ENCODE assay signal across 30 cellular contexts in the genomic region with DNA sequence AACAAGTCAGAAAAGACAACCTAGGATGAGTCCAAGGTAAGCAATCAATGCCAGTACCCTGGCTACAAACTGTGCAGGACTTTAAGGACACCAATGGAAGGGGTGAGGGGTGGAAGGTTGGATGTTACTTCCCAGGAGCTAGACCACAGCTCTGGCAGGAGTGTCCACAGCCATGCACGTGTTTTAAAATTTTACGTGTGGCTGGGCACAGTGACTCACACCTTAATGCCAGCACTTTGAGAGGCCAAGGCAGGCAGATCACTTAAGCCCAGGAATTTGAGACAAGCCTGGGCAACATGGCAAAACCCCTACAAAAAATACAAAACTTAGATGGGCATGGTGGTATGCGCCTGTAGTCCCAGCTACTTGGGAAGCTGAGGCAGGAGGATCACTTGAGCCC. TPM values are rescaled to one million over a fixed set of nuclear protein-coding genes. Genes with fewer than 3 reads are reported as not detected.
A peak's percentile ranks its signal among the peaks of the same experiment; 100 is the strongest.
DNase-seq lines count a peak whose midpoint lies in the region; FAIRE-seq and TF ChIP-seq lines count a peak whose summit lies in the region.
"Had no signal": no experiment of that assay in that cellular context is flagged by ENCODE, and none has a peak within 500 bp of the region (broad histone marks: within the 10 kb centered on the region; RNA-seq: fewer than 3 reads in every experiment).

No MANE protein-coding gene starts in this region.

- no peaks in the 10 kb centered on the region for H3K36me3 ChIP-seq in MG63
- no peaks in the 10 kb centered on the region for H3K36me3 ChIP-seq in bronchial epithelial cell (ENCODE audit: control insufficient read depth, insufficient read depth, low read length)

- DNase-seq in EL (peak; percentile 8), MG63 (peak; percentile 57), bronchial epithelial cell (ENCODE audit: low read depth) (peak; percentile 62), nephron progenitor cell (no peak)
- DNase-seq in stimulated activated CD4-positive, alpha-beta T cell treated with anti-CD3 and anti-CD28 coated beads, Interleukin-12 subunit alpha, Interleukin-12 subunit beta, amount 100 ng/mL, for 4 hours = no peak
- DNase-seq in activated effector memory CD4-positive, alpha-beta T cell treated with Interleukin-2 at 50 U/mL for 16 hours = no peak
- no peak for DNase-seq in stimulated activated naive CD4-positive, alpha-beta T cell (lab: John Stamatoyannopoulos, UW)
- DNase-seq: activated CD4-positive, alpha-beta T cell treated with anti-CD3 and anti-CD28 coated beads, Interleukin-2, amount 50 U/mL, for 48 hours; amygdala; DMS153; effector CD8-positive, alpha-beta T cell; HCEC 1CT; heart left ventricle; kidney; lower lobe of right lung; naive thymus-derived CD8-positive, alpha-beta T cell; NCI-H1092 treated with DMSO at 0.1 percent for 48 hours; NCI-H1694 treated with DMSO at 0.1 percent for 48 hours; NCI-H446 treated with DMSO at 0.1 percent for 48 hours; NCI-H82; psoas muscle; upper lobe of left lung had no signal

- H3K4me3 ChIP-seq in MG63 (no peak overlapping the region), bronchial epithelial cell (ENCODE audit: low read depth, low read length) (no peak overlapping the region)
- H3K4me3 ChIP-seq: BLaER1 treated with 17β-estradiol and CSF1 and Interleukin-3, amounts not matched to agents 10 nM and 100 nM; coronary artery; heart left ventricle; lower lobe of right lung; psoas muscle; SJSA1; upper lobe of left lung had no signal

- H3K9me3 Mint-ChIP-seq in nephron progenitor cell = no peaks in the 10 kb centered on the region
- H3K9me3 Mint-ChIP-seq: activated naive CD4-positive, alpha-beta T cell treated with anti-CD3 and anti-CD28 coated beads, Interleukin-2, amount 50 U/mL, for 24 hours; activated T-helper 17 cell treated with anti-CD3 and anti-CD28 coated beads, Interleukin-2, amount 50 U/mL, for 72 hours; IgD-negative memory B cell; naive thymus-derived CD8-positive, alpha-beta T cell; stimulated activated memory B cell treated with anti-CD40 and anti-IgM and Interleukin-4, amounts not matched to agents 10 μg/mL and 1 μg/mL and 100 μg/mL, for 72 hours had no signal

- no peaks in the 10 kb centered on the region for H3K9me3 ChIP-seq in MG63
- H3K9me3 ChIP-seq: BLaER1 treated with 17β-estradiol and CSF1 and Interleukin-3, amounts not matched to agents 10 nM and 100 nM; heart left ventricle; lower lobe of right lung; psoas muscle; SJSA1; upper lobe of left lung had no signal

- H3K27me3 ChIP-seq in MG63 = no peaks in the 10 kb centered on the region
- no peaks in the 10 kb centered on the region for H3K27me3 ChIP-seq in bronchial epithelial cell (ENCODE audit: control insufficient read depth, insufficient read depth, low read length)
- H3K27me3 ChIP-seq: BLaER1 treated with 17β-estradiol and CSF1 and Interleukin-3, amounts not matched to agents 10 nM and 100 nM; heart left ventricle; SJSA1; upper lobe of left lung had no signal

- no peaks in the 10 kb centered on the region for H3K4me1 Mint-ChIP-seq in nephron progenitor cell
- H3K4me1 Mint-ChIP-seq: IgD-negative memory B cell; naive thymus-derived CD8-positive, alpha-beta T cell; stimulated activated memory B cell treated with anti-CD40 and anti-IgM and Interleukin-4, amounts not matched to agents 10 μg/mL and 1 μg/mL and 100 μg/mL, for 72 hours had no signal

- FAIRE-seq in bronchial epithelial cell (lab: Jason Lieb, UNC) = no peak
- FAIRE-seq: kidney had no signal

- no peak overlapping the region for H3K4me3 Mint-ChIP-seq in nephron progenitor cell
- H3K4me3 Mint-ChIP-seq: activated naive CD4-positive, alpha-beta T cell treated with anti-CD3 and anti-CD28 coated beads, Interleukin-2, amount 50 U/mL, for 24 hours; activated T-helper 17 cell treated with anti-CD3 and anti-CD28 coated beads, Interleukin-2, amount 50 U/mL, for 72 hours; IgD-negative memory B cell; naive thymus-derived CD8-positive, alpha-beta T cell; stimulated activated memory B cell treated with anti-CD40 and anti-IgM and Interleukin-4, amounts not matched to agents 10 μg/mL and 1 μg/mL and 100 μg/mL, for 72 hours had no signal

- H3K36me3 Mint-ChIP-seq in nephron progenitor cell (ENCODE audit: low read depth) = peaks cover 9% of the 10 kb centered on the region

- H3K27me3 Mint-ChIP-seq in nephron progenitor cell (ENCODE audit: low read depth, poor library complexity) = no peaks in the 10 kb centered on the region
- H3K27me3 Mint-ChIP-seq: activated naive CD4-positive, alpha-beta T cell treated with anti-CD3 and anti-CD28 coated beads, Interleukin-2, amount 50 U/mL, for 24 hours; activated T-helper 17 cell treated with anti-CD3 and anti-CD28 coated beads, Interleukin-2, amount 50 U/mL, for 72 hours; IgD-negative memory B cell; naive thymus-derived CD8-positive, alpha-beta T cell; stimulated activated memory B cell treated with anti-CD40 and anti-IgM and Interleukin-4, amounts not matched to agents 10 μg/mL and 1 μg/mL and 100 μg/mL, for 72 hours had no signal

- peak overlapping the region; percentile 14 for H3K27ac Mint-ChIP-seq in nephron progenitor cell
- H3K27ac Mint-ChIP-seq: activated T-helper 17 cell treated with anti-CD3 and anti-CD28 coated beads, Interleukin-2, amount 50 U/mL, for 72 hours; IgD-negative memory B cell; stimulated activated memory B cell treated with anti-CD40 and anti-IgM and Interleukin-4, amounts not matched to agents 10 μg/mL and 1 μg/mL and 100 μg/mL, for 72 hours had no signal

- TF ChIP-seq CTCF in bronchial epithelial cell (IDR thresholded peaks at IDR 0.05; ENCODE audit: insufficient read depth, low read length, severe bottlenecking) (no peak), nephron progenitor cell (IDR thresholded peaks at IDR 0.05) (no peak)

RNA-seq across cellular contexts. Expression of a gene that starts 14.7 kb away (rescaled TPM):
- not detected in 2 replicates for total RNA-seq in MG63 (2014; rRNA removed; shearing (Covaris generic); ENCODE audit: low replicate concordance)
- total RNA-seq in bronchial epithelial cell = not detected in 2 replicates
- total RNA-seq: fibroblast of villous mesenchyme; naive thymus-derived CD8-positive, alpha-beta T cell; SJSA1 had no signal

Comparison
In these comparisons a context has a peak if more than half of its experiments do, and no peak if none do; other contexts are left out.
1. DNase-seq: peak in EL (single experiment), MG63 (single experiment) and bronchial epithelial cell (single experiment); none in nephron progenitor cell (single experiment), stimulated activated CD4-positive, alpha-beta T cell treated with anti-CD3 and anti-CD28 coated beads, Interleukin-12 subunit alpha, Interleukin-12 subunit beta, amount 100 ng/mL, for 4 hours (single experiment), activated effector memory CD4-positive, alpha-beta T cell treated with Interleukin-2 at 50 U/mL for 16 hours (single experiment) and stimulated activated naive CD4-positive, alpha-beta T cell (0 of 6).